24 cellular contexts compared by ENCODE assay signal in the genomic region with DNA sequence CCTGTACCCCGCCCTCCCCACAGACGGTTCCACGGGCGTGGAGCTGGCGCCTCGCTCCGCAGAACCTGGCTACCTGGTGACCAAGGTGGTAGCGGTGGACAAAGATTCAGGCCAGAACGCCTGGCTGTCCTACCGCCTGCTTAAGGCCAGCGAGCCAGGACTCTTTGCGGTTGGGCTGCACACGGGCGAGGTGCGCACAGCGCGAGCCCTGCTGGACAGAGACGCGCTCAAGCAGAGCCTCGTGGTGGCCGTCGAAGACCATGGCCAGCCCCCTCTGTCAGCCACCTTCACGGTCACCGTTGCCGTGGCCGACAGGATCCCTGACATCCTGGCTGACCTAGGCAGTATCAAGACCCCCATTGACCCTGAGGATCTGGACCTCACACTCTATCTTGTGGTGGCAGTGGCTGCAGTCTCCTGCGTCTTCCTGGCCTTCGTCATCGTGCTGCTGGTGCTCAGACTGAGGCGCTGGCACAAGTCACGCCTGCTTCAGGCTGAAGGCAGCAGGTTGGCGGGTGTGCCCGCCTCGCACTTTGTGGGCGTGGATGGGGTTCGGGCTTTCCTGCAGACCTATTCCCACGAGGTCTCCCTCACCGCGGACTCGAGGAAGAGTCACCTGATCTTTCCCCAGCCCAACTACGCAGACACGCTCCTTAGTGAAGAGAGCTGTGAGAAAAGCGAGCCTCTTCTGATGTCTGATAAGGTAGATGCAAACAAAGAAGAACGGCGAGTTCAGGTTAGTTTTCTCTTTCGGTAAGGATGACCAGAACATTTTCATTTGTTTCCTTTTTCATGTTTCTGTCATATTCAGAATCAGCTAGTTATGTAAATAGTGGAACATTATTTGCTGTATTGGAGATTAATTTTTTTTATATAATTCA. TPM values are rescaled to one million over a fixed set of nuclear protein-coding genes. Genes with fewer than 3 reads are reported as not detected.
"Had no signal": no experiment of that assay in that cellular context is flagged by ENCODE, and none has a peak within 500 bp of the region (broad histone marks: within the 10 kb centered on the region; RNA-seq: fewer than 3 reads in every experiment).

No MANE protein-coding gene starts in this region.

- ATAC-seq: foreskin keratinocyte; naive thymus-derived CD4-positive, alpha-beta T cell; psoas muscle; sciatic nerve; stimulated activated memory B cell treated with anti-CD40 and anti-IgM and Interleukin-4, amounts not matched to agents 10 μg/mL and 1 μg/mL and 100 μg/mL, for 72 hours; stimulated activated naive CD8-positive, alpha-beta T cell treated with anti-CD3 and anti-CD28 coated beads, Interleukin-15, amount 100 ng/mL, for 72 hours had no signal

- H3K27me3 Mint-ChIP-seq: type B pancreatic cell had no signal

- H3K36me3 Mint-ChIP-seq: type B pancreatic cell had no signal

- H3K4me1 ChIP-seq: foreskin keratinocyte, psoas muscle, spleen, thyroid gland, uterus had no signal

- H3K27me3 ChIP-seq: thyroid gland, uterus had no signal

- H3K27ac Mint-ChIP-seq: immature natural killer cell; naive thymus-derived CD4-positive, alpha-beta T cell; nephron progenitor cell; stimulated activated memory B cell treated with anti-CD40 and anti-IgM and Interleukin-4, amounts not matched to agents 10 μg/mL and 1 μg/mL and 100 μg/mL, for 72 hours; stimulated activated naive CD8-positive, alpha-beta T cell treated with anti-CD3 and anti-CD28 coated beads, Interleukin-15, amount 100 ng/mL, for 72 hours; type B pancreatic cell had no signal

- H3K4me3 ChIP-seq: dorsolateral prefrontal cortex, left ventricle myocardium inferior, lung, psoas muscle, spleen, thyroid gland, uterus had no signal

- H3K4me3 Mint-ChIP-seq: immature natural killer cell; nephron progenitor cell; stimulated activated memory B cell treated with anti-CD40 and anti-IgM and Interleukin-4, amounts not matched to agents 10 μg/mL and 1 μg/mL and 100 μg/mL, for 72 hours; stimulated activated naive CD8-positive, alpha-beta T cell treated with anti-CD3 and anti-CD28 coated beads, Interleukin-15, amount 100 ng/mL, for 72 hours; type B pancreatic cell had no signal

- FAIRE-seq: keratinocyte had no signal

- DNase-seq: cortex of kidney; dorsolateral prefrontal cortex; effector CD8-positive, alpha-beta T cell; foreskin keratinocyte; immature natural killer cell; left ventricle myocardium inferior; mesenchymal stem cell; naive thymus-derived CD4-positive, alpha-beta T cell; nephron progenitor cell; psoas muscle; spleen; stimulated activated CD4-positive, alpha-beta T cell treated with anti-CD3 and anti-CD28 coated beads, Interleukin-15, amount 100 ng/mL, for 24 hours; stimulated activated CD4-positive, alpha-beta T cell treated with anti-CD3 and anti-CD28 coated beads, Interleukin-1b, Interleukin-23, amount 100 ng/mL, for 48 hours; stimulated activated CD4-positive, alpha-beta T cell treated with anti-CD3 and anti-CD28 coated beads, Interleukin-4, amount 100 ng/mL, for 24 hours; stimulated activated naive CD8-positive, alpha-beta T cell treated with anti-CD3 and anti-CD28 coated beads, Interleukin-15, amount 100 ng/mL, for 72 hours; thyroid gland; uterus had no signal

- H3K27ac ChIP-seq: dorsolateral prefrontal cortex, epithelial cell of prostate, foreskin keratinocyte, left ventricle myocardium inferior, neutrophil, psoas muscle, spleen, thyroid gland, uterus had no signal

- H3K4me1 Mint-ChIP-seq: nephron progenitor cell had no signal

- H3K36me3 ChIP-seq: neutrophil, thyroid gland, uterus had no signal

RNA-seq across cellular contexts. Expression of gene PCDHGA5, which starts 2.3 kb away (rescaled TPM):
- total RNA-seq: foreskin keratinocyte had no signal
- polyA plus RNA-seq: immature natural killer cell; naive thymus-derived CD4-positive, alpha-beta T cell had no signal

RNA-seq across cellular contexts. Expression of gene PCDHGB3, which starts 3.8 kb away (rescaled TPM):
- total RNA-seq: foreskin keratinocyte had no signal

RNA-seq across cellular contexts. Expression of gene PCDHGB2, which starts 6.5 kb away (rescaled TPM):
- polyA plus RNA-seq: foreskin keratinocyte; immature natural killer cell; naive thymus-derived CD4-positive, alpha-beta T cell had no signal

RNA-seq across cellular contexts. Expression of gene PCDHGA6, which starts 7.4 kb away (rescaled TPM):
- polyA plus RNA-seq: immature natural killer cell; naive thymus-derived CD4-positive, alpha-beta T cell had no signal
